ENCODE assay signal across 7 cellular contexts in genomic region chr2:218569038-218569431, GRCh38. TPM values are rescaled to one million over a fixed set of nuclear protein-coding genes. Genes with fewer than 3 reads are reported as not detected.
DNase-seq lines count a peak whose midpoint lies in the region; ATAC-seq and TF ChIP-seq lines count a peak whose summit lies in the region.

No MANE protein-coding gene starts in this region.

- H3K9me3 Mint-ChIP-seq in naive thymus-derived CD8-positive, alpha-beta T cell = no peaks in the 10 kb centered on the region

- POLR2A ChIA-PET in naive thymus-derived CD8-positive, alpha-beta T cell (lab: Charles Lee) = no interaction called here

- DNase-seq in NCI-H460 (ENCODE audit: extremely low read depth, low read depth) (peak; percentile 39), activated T-cell treated with anti-CD3 and anti-CD28 coated beads for 24 hours (ENCODE audit: low read depth) (peak; percentile 44)
- DNase-seq in naive thymus-derived CD8-positive, alpha-beta T cell = peak; percentile 22 to 71 (median 46)
- DNase-seq in stimulated activated naive CD4-positive, alpha-beta T cell treated with Interleukin-2 at 50 U/mL for 16 hours (lab: John Stamatoyannopoulos, UW) = peak; percentile 60

- H3K36me3 Mint-ChIP-seq in naive thymus-derived CD8-positive, alpha-beta T cell = peaks cover 0 to 48% (median 4%) of the 10 kb centered on the region in 3 donors

- H3K4me3 Mint-ChIP-seq in naive thymus-derived CD8-positive, alpha-beta T cell = peak overlapping the region; percentile 91 to 98 (median 95)

- H3K27me3 Mint-ChIP-seq in naive thymus-derived CD8-positive, alpha-beta T cell = no peaks in the 10 kb centered on the region

- TF ChIP-seq POLR2A in GM18505 (IDR thresholded peaks at IDR 0.05; ENCODE audit: borderline replicate concordance, extremely low read depth, insufficient read depth, insufficient read length) = peak; percentile 62

- H3K4me1 Mint-ChIP-seq in naive thymus-derived CD8-positive, alpha-beta T cell = peaks cover 34 to 64% (median 62%) of the 10 kb centered on the region in 4 donors

- H3K27ac Mint-ChIP-seq in naive thymus-derived CD8-positive, alpha-beta T cell = peak overlapping the region; percentile 92 to 100 (median 100)

- ATAC-seq in GM18505 (IDR thresholded peaks at IDR 0.05; ENCODE audit: unreplicated experiment) = peak; percentile 24
- ATAC-seq in HG02678 (IDR thresholded peaks at IDR 0.05; ENCODE audit: unreplicated experiment) = peak; percentile 19
- peak; percentile 5 for ATAC-seq in esophagus mucosa
- peak; percentile 8 for ATAC-seq in naive thymus-derived CD8-positive, alpha-beta T cell

RNA-seq across cellular contexts. Expression of gene CNOT9, which starts 0.4 kb away (rescaled TPM):
- total RNA-seq in NCI-H460 (2014; rRNA removed; shearing (Covaris generic)) = 78.5 and 85.3 TPM in 2 replicates
- polyA plus RNA-seq in NCI-H460 (2014; cell fraction: nucleus; rRNA removed) = 54.9 and 79.9 TPM in 2 replicates
- total RNA-seq in esophagus mucosa = 34.6 TPM
- total RNA-seq in naive thymus-derived CD8-positive, alpha-beta T cell = 10 to 100 TPM; 55.0 to 64.0 TPM
- 10 to 100 TPM; 17.5 to 19.9 (median 19.0) TPM for polyA plus RNA-seq in naive thymus-derived CD8-positive, alpha-beta T cell

RNA-seq across cellular contexts. Expression of gene USP37, which starts 0.9 kb away (rescaled TPM):
- total RNA-seq in NCI-H460 (2014; rRNA removed; shearing (Covaris generic)) = 11.2 and 14.6 TPM in 2 replicates
- polyA plus RNA-seq in NCI-H460 (2014; cell fraction: nucleus; rRNA removed) = 6.8 and 11.7 TPM in 2 replicates
- 11.8 TPM for total RNA-seq in esophagus mucosa
- total RNA-seq in naive thymus-derived CD8-positive, alpha-beta T cell = 10 to 100 TPM; 19.9 to 25.2 TPM
- 10 to 100 TPM in 1 of 3 donors, 1 to 10 TPM in 2; 8.6 to 11.6 (median 9.0) TPM for polyA plus RNA-seq in naive thymus-derived CD8-positive, alpha-beta T cell

RNA-seq across cellular contexts. Expression of gene PLCD4, which starts 38.7 kb away (rescaled TPM):
- total RNA-seq in NCI-H460 (2014; rRNA removed; shearing (Covaris generic)) = 2.8 and 7.6 TPM in 2 replicates
- polyA plus RNA-seq in NCI-H460 (2014; cell fraction: nucleus; rRNA removed) = 3.4 and 4.0 TPM in 2 replicates
- 5.7 TPM for total RNA-seq in esophagus mucosa
- total RNA-seq in naive thymus-derived CD8-positive, alpha-beta T cell = 1 to 10 TPM in 1 of 2 experiments, under 1 TPM in 1; 0.58 to 1.3 TPM
- polyA plus RNA-seq in naive thymus-derived CD8-positive, alpha-beta T cell = under 1 TPM; 0.13 to 0.25 (median 0.15) TPM

Comparison
In these comparisons a context has a peak if more than half of its experiments do, and no peak if none do; other contexts are left out.
1. Peak in every context shown above with its lines: DNase-seq and ATAC-seq.